Comparison of ENCODE assay signal across 14 cellular contexts in genomic region chr17:21696842-21697507, GRCh38. TPM values are rescaled to one million over a fixed set of nuclear protein-coding genes. Genes with fewer than 3 reads are reported as not detected.
"Had no signal": no experiment of that assay in that cellular context is flagged by ENCODE, and none has a peak within 500 bp of the region (broad histone marks: within the 10 kb centered on the region; RNA-seq: fewer than 3 reads in every experiment).

No MANE protein-coding gene starts in this region.

RNA-seq across cellular contexts. Expression of gene KCNJ18, which starts 4.7 kb away (rescaled TPM):
- total RNA-seq: naive thymus-derived CD4-positive, alpha-beta T cell; natural killer cell; omental fat pad; ovary; prostate gland; renal cortical epithelial cell; right cardiac atrium; right lobe of liver; smooth muscle cell; transverse colon; upper lobe of right lung; urinary bladder; uterus had no signal
- polyA plus RNA-seq: naive thymus-derived CD4-positive, alpha-beta T cell; neural cell; ovary; right cardiac atrium; smooth muscle cell; urinary bladder had no signal
